1 cellular context compared by ENCODE assay signal in genomic region chr3:42498791-42499477, GRCh38.
TF ChIP-seq lines count a peak whose summit lies in the region.

No MANE protein-coding gene starts in this region.

TF ChIP-seq in H1, 55 proteins besides CTCF, POLR2A, EP300 and RAD21:
- TF ChIP-seq TBP (IDR thresholded peaks at IDR 0.05; ENCODE audit: low read depth, low read length), result no peak
- 0 out of 2 replicates have a peak, but pooled peaks have one; percentile 18 for TF ChIP-seq E2F6 (IDR thresholded peaks at IDR 0.05)
TF ChIP-seq in H1: peak in this region for 1.
